In genomic region chr3:168591587-168591986, GRCh38 we compare ENCODE assay signal across 17 cellular contexts.
DNase-seq lines count a peak whose midpoint lies in the region; ATAC-seq and TF ChIP-seq lines count a peak whose summit lies in the region.
"Had no signal": no experiment of that assay in that cellular context is flagged by ENCODE, and none has a peak within 500 bp of the region (broad histone marks: within the 10 kb centered on the region; RNA-seq: fewer than 3 reads in every experiment).

No MANE protein-coding gene starts in this region.

- POLR2A ChIA-PET in SK-N-SH (lab: Yijun Ruan, JAX) = no interaction called here

- TF ChIP-seq EP300 in SK-N-SH (IDR thresholded peaks at IDR 0.05; ENCODE audit: borderline replicate concordance in 1 of 2, low read depth in 1 of 2, low read length in 1 of 2) = peak in 1 of 2 experiments; percentile 58; a peak in 1 of 4 replicates

- H3K4me3 ChIP-seq in SK-N-SH (ENCODE audit: low read depth in 2 of 2, low read length in 1 of 2) (no peak overlapping the region), foreskin fibroblast (ENCODE audit: low read depth in 1 of 2, low read length in 2 of 2) (no peak overlapping the region)
- H3K4me3 ChIP-seq: A549, HAP-1 had no signal

- H3K36me3 ChIP-seq in SK-N-SH (replicated peaks in 1 of 2; ENCODE audit: control insufficient read depth in 1 of 2, insufficient read depth in 2 of 2, low read length in 1 of 2) = no peaks in the 10 kb centered on the region
- H3K36me3 ChIP-seq: BE2C, HAP-1 had no signal

- no peak for ATAC-seq in GM19397 (IDR thresholded peaks at IDR 0.05; ENCODE audit: unreplicated experiment)
- ATAC-seq in activated naive CD8-positive, alpha-beta T cell treated with anti-CD3 and anti-CD28 coated beads, Interleukin-2, amount 50 U/mL, for 24 hours = no peak
- ATAC-seq: A549, HepG2 had no signal

- H3K4me3 Mint-ChIP-seq in activated naive CD8-positive, alpha-beta T cell treated with anti-CD3 and anti-CD28 coated beads, Interleukin-2, amount 50 U/mL, for 24 hours = no peak overlapping the region
- H3K4me3 Mint-ChIP-seq: CD4-positive, alpha-beta memory T cell had no signal

- no peak overlapping the region for H3K9ac ChIP-seq in SK-N-SH

- H3K4me1 Mint-ChIP-seq in activated naive CD8-positive, alpha-beta T cell treated with anti-CD3 and anti-CD28 coated beads, Interleukin-2, amount 50 U/mL, for 24 hours = no peaks in the 10 kb centered on the region
- H3K4me1 Mint-ChIP-seq: CD4-positive, alpha-beta memory T cell had no signal

- H3K27me3 Mint-ChIP-seq in activated naive CD8-positive, alpha-beta T cell treated with anti-CD3 and anti-CD28 coated beads, Interleukin-2, amount 50 U/mL, for 24 hours = no peaks in the 10 kb centered on the region
- H3K27me3 Mint-ChIP-seq: CD4-positive, alpha-beta memory T cell had no signal

- no peak overlapping the region for H3K27ac Mint-ChIP-seq in activated naive CD8-positive, alpha-beta T cell treated with anti-CD3 and anti-CD28 coated beads, Interleukin-2, amount 50 U/mL, for 24 hours
- H3K27ac Mint-ChIP-seq: CD4-positive, alpha-beta memory T cell had no signal

- H3K27me3 ChIP-seq in SK-N-SH (ENCODE audit: insufficient read depth) = no peaks in the 10 kb centered on the region
- H3K27me3 ChIP-seq: BE2C had no signal

- H3K79me2 ChIP-seq in SK-N-SH (ENCODE audit: insufficient read depth) = no peaks in the 10 kb centered on the region

- 13% methylated on average over 2 of the region's 2 CpGs for WGBS in SK-N-SH (ENCODE audit: low lambda C conversion rate)

- peaks cover 5% of the 10 kb centered on the region for H3K9me3 Mint-ChIP-seq in activated naive CD8-positive, alpha-beta T cell treated with anti-CD3 and anti-CD28 coated beads, Interleukin-2, amount 50 U/mL, for 24 hours

- H3K27ac ChIP-seq in SK-N-SH (ENCODE audit: low read depth in 2 of 2, low read length in 1 of 2) = peak overlapping the region in 1 of 2 experiments; percentile 60; a peak in 2 of 4 replicates
- H3K27ac ChIP-seq: A549, C4-2B had no signal

- DNase-seq in NCI-H146 treated with DMSO at 0.1 percent for 48 hours (lab: John Stamatoyannopoulos, UW; ENCODE audit: unreplicated experiment) (peak; percentile 89), SK-N-SH (no peak), cerebellar cortex (ENCODE audit: low spot score) (peak; percentile 21), foreskin fibroblast (no peak)
- no peak for DNase-seq in effector CD8-positive, alpha-beta T cell (lab: John Stamatoyannopoulos, UW)
- no peak for DNase-seq in activated naive CD8-positive, alpha-beta T cell treated with anti-CD3 and anti-CD28 coated beads, Interleukin-2, amount 50 U/mL, for 24 hours
- DNase-seq: BE2C; CD4-positive, alpha-beta memory T cell; DMS153; DMS79 treated with DMSO at 0.1 percent for 48 hours; EL; GDM1 had no signal

- no peaks in the 10 kb centered on the region for H3K36me3 Mint-ChIP-seq in activated naive CD8-positive, alpha-beta T cell treated with anti-CD3 and anti-CD28 coated beads, Interleukin-2, amount 50 U/mL, for 24 hours (ENCODE audit: low read depth)
- H3K36me3 Mint-ChIP-seq: CD4-positive, alpha-beta memory T cell had no signal

- H3K4me2 ChIP-seq in SK-N-SH = no peak overlapping the region
- H3K4me2 ChIP-seq: A549 had no signal

- CTCF ChIA-PET in SK-N-SH (lab: Yijun Ruan, JAX) = no interaction called here

- TF ChIP-seq CTCF in SK-N-SH (IDR thresholded peaks at IDR 0.05) (no peak), foreskin fibroblast (IDR thresholded peaks at IDR 0.05; ENCODE audit: low read depth, low read length) (no peak)

- H3K9me3 ChIP-seq in SK-N-SH = no peaks in the 10 kb centered on the region
- H3K9me3 ChIP-seq: A549, BE2C, HAP-1 had no signal

- TF ChIP-seq RAD21 in SK-N-SH (IDR thresholded peaks at IDR 0.05; ENCODE audit: low read length) = no peak

- no peaks in the 10 kb centered on the region for H3K9me2 ChIP-seq in SK-N-SH

- peaks cover 0 to 3% of the 10 kb centered on the region in 2 experiments; a peak in 2 of 4 replicates for H3K4me1 ChIP-seq in SK-N-SH (ENCODE audit: control insufficient read depth in 1 of 2, insufficient read depth in 2 of 2, low read depth in 1 of 2, low read length in 1 of 2)
- H3K4me1 ChIP-seq: A549, BE2C, HAP-1 had no signal

- no peaks in the 10 kb centered on the region for H3F3A ChIP-seq in SK-N-SH (replicated peaks; ENCODE audit: insufficient read depth)

- no peaks in the 10 kb centered on the region for H4K20me1 ChIP-seq in SK-N-SH (ENCODE audit: insufficient read depth)

- H2AFZ ChIP-seq in SK-N-SH (ENCODE audit: low read depth) = no peak overlapping the region

TF ChIP-seq in SK-N-SH, 30 proteins besides CTCF, POLR2A, EP300 and RAD21:
- TF ChIP-seq RXRA (IDR thresholded peaks at IDR 0.05; ENCODE audit: borderline replicate concordance, low read depth) (no peak), MAX (IDR thresholded peaks at IDR 0.05; ENCODE audit: low read depth) (no peak), SIN3A (IDR thresholded peaks at IDR 0.05; ENCODE audit: borderline replicate concordance, low read depth, low read length) (no peak), RCOR1 (IDR thresholded peaks at IDR 0.05; ENCODE audit: low read length) (peak; percentile 47; the same call in 1 of the 2 replicates), ELF1 (IDR thresholded peaks at IDR 0.05) (no peak), FOXJ3 (CRISPR knock-in tag; IDR thresholded peaks at IDR 0.05) (no peak), CHD2 (IDR thresholded peaks at IDR 0.05; ENCODE audit: low read length, partially characterized antibody) (peak; percentile 32), USF2 (IDR thresholded peaks at IDR 0.05; ENCODE audit: borderline replicate concordance, low read depth, low read length) (no peak), MXI1 (IDR thresholded peaks at IDR 0.05; ENCODE audit: low read depth, low read length) (peak; percentile 31; the same call in 1 of the 2 replicates)

Comparison
In these comparisons a context has a peak if more than half of its experiments do, and no peak if none do; other contexts are left out.
1. DNase-seq: peak in NCI-H146 treated with DMSO at 0.1 percent for 48 hours (single experiment) and cerebellar cortex (single experiment); none in SK-N-SH (single experiment), effector CD8-positive, alpha-beta T cell (single experiment), foreskin fibroblast (0 of 2) and activated naive CD8-positive, alpha-beta T cell treated with anti-CD3 and anti-CD28 coated beads, Interleukin-2, amount 50 U/mL, for 24 hours (single experiment).